ENCODE assay signal across 34 cellular contexts in the genomic region with DNA sequence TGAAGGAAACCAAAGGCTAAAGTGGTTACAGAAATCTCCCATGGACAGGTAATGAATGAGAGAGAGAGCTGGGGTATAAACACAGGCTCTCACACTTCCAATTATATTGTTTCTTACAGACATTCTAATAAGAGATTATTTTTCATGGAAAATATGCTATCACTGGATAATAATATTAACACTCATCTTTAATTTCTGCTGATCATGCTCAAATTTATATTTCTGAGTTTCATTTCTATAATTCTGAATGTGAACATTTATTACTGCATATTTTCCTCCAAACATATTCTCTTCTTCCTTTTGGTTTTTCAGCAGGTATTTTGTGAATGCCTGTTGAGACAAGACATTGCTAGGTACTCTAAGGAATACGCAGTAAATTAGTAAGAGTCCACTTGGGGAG.
"Had no signal": no experiment of that assay in that cellular context is flagged by ENCODE, and none has a peak within 500 bp of the region (broad histone marks: within the 10 kb centered on the region; RNA-seq: fewer than 3 reads in every experiment).

No MANE protein-coding gene starts in this region.

- H3K36me3 ChIP-seq: adrenal gland, brain microvascular endothelial cell, breast epithelium had no signal

- FAIRE-seq: astrocyte, TTC549 had no signal

- H3K4me1 ChIP-seq: adrenal gland, body of pancreas, breast epithelium had no signal

- ATAC-seq: activated CD8-positive, alpha-beta T cell treated with anti-CD3 and anti-CD28 coated beads for 36 hours; activated naive CD4-positive, alpha-beta T cell treated with anti-CD3 and anti-CD28 coated beads, Interleukin-2, amount 50 U/mL, for 72 hours; activated T-cell treated with anti-CD3 and anti-CD28 coated beads, Interleukin-2, amount 50 U/mL, for 4 hours; activated T-cell treated with anti-CD3 and anti-CD28 coated beads, Interleukin-2, amount 50 U/mL, for 72 hours; activated T-helper 17 cell treated with anti-CD3 and anti-CD28 coated beads, Interleukin-2, amount 50 U/mL, for 72 hours; body of pancreas had no signal

- DNase-seq: activated B cell treated with CpG ODN at 0.5 μM for 24 hours; activated CD4-positive, alpha-beta memory T cell treated with anti-CD3 and anti-CD28 coated beads for 36 hours; activated CD4-positive, alpha-beta T cell treated with anti-CD3 and anti-CD28 coated beads for 4 hours; activated CD4-positive, alpha-beta T cell treated with anti-CD3 and anti-CD28 coated beads, Interleukin-2, amount 10 ng/mL, durations not matched to agents 24 days and 14 days; activated CD4-positive, alpha-beta T cell treated with anti-CD3 and anti-CD28 coated beads, Interleukin-2, amount 50 U/mL, for 1 hour; activated CD4-positive, alpha-beta T cell treated with anti-CD3 and anti-CD28 coated beads, Interleukin-2, amount 50 U/mL, for 4 hours; activated CD4-positive, CD25-positive, alpha-beta regulatory T cell treated with anti-CD3 and anti-CD28 coated beads, Interleukin-2, amount 50 U/mL, for 72 hours; activated CD8-positive, alpha-beta memory T cell treated with anti-CD3 and anti-CD28 coated beads, Interleukin-2, amount 50 U/mL, for 4 hours; activated CD8-positive, alpha-beta T cell treated with anti-CD3 and anti-CD28 coated beads for 36 hours; activated effector memory CD4-positive, alpha-beta T cell treated with anti-CD3 and anti-CD28 coated beads, Interleukin-2, amount 50 U/mL, for 16 hours; activated gamma-delta T cell treated with Interleukin-2 at 50 U/mL for 16 hours; activated naive CD4-positive, alpha-beta T cell; activated naive CD4-positive, alpha-beta T cell treated with anti-CD3 and anti-CD28 coated beads for 36 hours; activated naive CD4-positive, alpha-beta T cell treated with anti-CD3 and anti-CD28 coated beads, Interleukin-2, amount 50 U/mL, for 16 hours; activated naive CD8-positive, alpha-beta T cell treated with anti-CD3 and anti-CD28 coated beads for 36 hours; activated T-cell treated with anti-CD3 and anti-CD28 coated beads for 4 hours; activated T-cell treated with anti-CD3 and anti-CD28 coated beads, Interleukin-2, amount 50 U/mL, for 1 hour; activated T-cell treated with anti-CD3 and anti-CD28 coated beads, Interleukin-2, amount 50 U/mL, for 4 hours; activated T-cell treated with anti-CD3 and anti-CD28 coated beads, Interleukin-2, amount 50 U/mL, for 72 hours; adrenal gland; amniotic stem cell; aorta; body of pancreas; brain microvascular endothelial cell; caudate nucleus; cerebellar nuclear complex; T-helper 2 cell; T-helper 9 cell had no signal

- H3K27ac ChIP-seq: adrenal gland, body of pancreas, brain microvascular endothelial cell, breast epithelium, VCaP had no signal

- H3K27me3 ChIP-seq: adrenal gland, body of pancreas, brain microvascular endothelial cell, breast epithelium had no signal

- H3K9me3 ChIP-seq: adrenal gland, body of pancreas, breast epithelium had no signal

- H3K4me3 ChIP-seq: adrenal gland, body of pancreas, breast epithelium had no signal
